Comparison of ENCODE assay signal across 8 cellular contexts in genomic region chr6:31815025-31815838, GRCh38. TPM values are rescaled to one million over a fixed set of nuclear protein-coding genes. Genes with fewer than 3 reads are reported as not detected.
DNase-seq lines count a peak whose midpoint lies in the region; ATAC-seq, FAIRE-seq and TF ChIP-seq lines count a peak whose summit lies in the region.

Gene HSPA1A (plus strand): TSS chr6:31815543. CDS start chr6:31815757, 214 bp downstream.
Gene HSPA1L (minus strand): TSS chr6:31815283. CDS start chr6:31811972, 3,311 bp downstream.

- H3K27me3 ChIP-seq in BLaER1 = peaks cover 34% of the 10 kb centered on the region
- H3K27me3 ChIP-seq in keratinocyte (ENCODE audit: control insufficient read depth, extremely low read depth, insufficient read depth, low read length) = no peaks in the 10 kb centered on the region
- no peaks in the 10 kb centered on the region for H3K27me3 ChIP-seq in small intestine (ENCODE audit: control insufficient read depth in 2 of 2, insufficient read depth in 2 of 2, low read length in 2 of 2)

- H3K9me3 ChIP-seq in BLaER1 (no peaks in the 10 kb centered on the region), keratinocyte (ENCODE audit: control insufficient read depth, low read depth, low read length) (no peaks in the 10 kb centered on the region), small intestine (ENCODE audit: control insufficient read depth, low read depth) (no peaks in the 10 kb centered on the region)

- H3K9ac ChIP-seq in BLaER1 (peak within 1 kb of the TSS; percentile 36), keratinocyte (ENCODE audit: control insufficient read depth, extremely low read depth, insufficient read depth, low read length) (peak within 1 kb of the TSS; percentile 69)

- 1 to 2% (median 1%) methylated on average over 53 to 56 of the region's 56 CpGs for WGBS in small intestine, 3 donors

- no peaks in the 10 kb centered on the region for H4K20me1 ChIP-seq in BLaER1
- H4K20me1 ChIP-seq in keratinocyte (ENCODE audit: control insufficient read depth, extremely low read depth, insufficient read depth, low read length) = no peaks in the 10 kb centered on the region

- dilution Hi-C loops in keratinocyte (cut with MboI; ENCODE audit: extremely low pct_ligation_motif_present, low sequenced_read_pairs) = no loop called here

- FAIRE-seq in keratinocyte (lab: Jason Lieb, UNC) (no peak), small intestine (lab: Jason Lieb, UNC) (no peak)

- H3K4me2 ChIP-seq in BLaER1 (peak within 1 kb of the TSS; percentile 81), keratinocyte (ENCODE audit: control insufficient read depth, extremely low read depth, insufficient read depth, low read depth, low read length) (peak within 1 kb of the TSS; percentile 85)

- no peak for TF ChIP-seq CTCF in keratinocyte (optimal IDR thresholded peaks at IDR 0.05 in 1 of 3, IDR thresholded peaks at IDR 0.05 in 1 of 3, conservative IDR thresholded peaks at IDR 0.05 in 1 of 3; ENCODE audit: extremely low read depth in 1 of 3, insufficient read depth in 2 of 3, low read length in 3 of 3)

- no peaks in the 10 kb centered on the region for H3K36me3 ChIP-seq in BLaER1
- no peaks in the 10 kb centered on the region for H3K36me3 ChIP-seq in keratinocyte (ENCODE audit: control insufficient read depth in 2 of 2, extremely low read depth in 1 of 2, insufficient read depth in 2 of 2, low read length in 2 of 2)
- H3K36me3 ChIP-seq in small intestine (ENCODE audit: control insufficient read depth in 2 of 2, insufficient read depth in 2 of 2, low read length in 2 of 2) = no peaks in the 10 kb centered on the region

- DNase-seq in GOT3 (lab: John Stamatoyannopoulos, UW) (peak; percentile 52), NCI-H2227 (lab: John Stamatoyannopoulos, UW; ENCODE audit: unreplicated experiment) (peak; percentile 99), cortex of kidney (lab: John Stamatoyannopoulos, UW) (peak; percentile 82), keratinocyte (ENCODE audit: low read depth, low spot score) (no peak), small intestine (peak; percentile 96)
- DNase-seq in activated CD4-positive, alpha-beta T cell treated with anti-CD3 and anti-CD28 coated beads for 4 hours = peak; percentile 48 to 55

- H2AFZ ChIP-seq in keratinocyte (ENCODE audit: control insufficient read depth, low read length) = peak within 1 kb of the TSS; percentile 70

- peaks cover 26% of the 10 kb centered on the region for H3K79me2 ChIP-seq in keratinocyte (ENCODE audit: control insufficient read depth, insufficient read depth, low read length)

- H3K4me1 ChIP-seq in BLaER1 = peaks cover 32% of the 10 kb centered on the region
- H3K4me1 ChIP-seq in keratinocyte (ENCODE audit: control insufficient read depth, extremely low read depth, insufficient read depth, low read length) = peaks cover 22% of the 10 kb centered on the region
- peaks cover 2 to 6% of the 10 kb centered on the region in 2 donors for H3K4me1 ChIP-seq in small intestine (ENCODE audit: control insufficient read depth in 2 of 2, insufficient read depth in 1 of 2, low read depth in 1 of 2, low read length in 1 of 2)

- H3K27ac ChIP-seq in BLaER1 (peak within 1 kb of the TSS; percentile 45; the same call in 1 of the 2 replicates), keratinocyte (ENCODE audit: control insufficient read depth, insufficient read depth, low read length) (peak within 1 kb of the TSS; percentile 84), small intestine (ENCODE audit: low read depth in 1 of 2, low read length in 1 of 2) (peak within 1 kb of the TSS; percentile 80 to 96)

- no peak for ATAC-seq in HG02610 (IDR thresholded peaks at IDR 0.05; ENCODE audit: unreplicated experiment)

- H3K4me3 ChIP-seq in BLaER1 (peak within 1 kb of the TSS; percentile 65), keratinocyte (ENCODE audit: control insufficient read depth in 2 of 3, extremely low read depth in 1 of 3, insufficient read depth in 2 of 3, low read depth in 1 of 3, low read length in 3 of 3) (peak within 1 kb of the TSS; percentile 48 to 71 (median 61)), small intestine (ENCODE audit: low read depth in 1 of 2, low read length in 2 of 2) (peak within 1 kb of the TSS; percentile 34 to 37)

- H3K9me1 ChIP-seq in keratinocyte (ENCODE audit: control insufficient read depth, extremely low read depth, insufficient read depth, low read length) = no peaks in the 10 kb centered on the region

RNA-seq across cellular contexts. Expression of gene HSPA1A, which starts in this region (rescaled TPM):
- 95.5 to 142 TPM (median 110 TPM) in 3 replicates for polyA plus RNA-seq in keratinocyte
- 543 TPM for polyA plus RNA-seq in keratinocyte (2011; ENCODE audit: low read depth)
- polyA plus RNA-seq in keratinocyte (2011; cell fraction: cytosol; rRNA removed) = 58.1 and 98.7 TPM in 2 replicates
- 269 and 283 TPM in 2 replicates for polyA plus RNA-seq in keratinocyte (2011; cell fraction: nucleus; rRNA removed)
- polyA plus RNA-seq in keratinocyte (2012; ENCODE audit: low replicate concordance) = 215 and 387 TPM in 2 replicates
- 56.7 to 205 TPM (median 64.7 TPM) in 3 replicates for polyA minus RNA-seq in keratinocyte
- 139 TPM for polyA minus RNA-seq in keratinocyte (2011; cell fraction: cytosol; rRNA and poly(A)+ RNA removed)
- 212 and 216 TPM in 2 replicates for polyA minus RNA-seq in keratinocyte (2011; cell fraction: nucleus; rRNA and poly(A)+ RNA removed)
- polyA plus RNA-seq in small intestine = 10 to 100 TPM in 2 of 3 donors, 1 to 10 TPM in 1; 9.7 to 36.4 (median 15.0) TPM

RNA-seq across cellular contexts. Expression of gene HSPA1L, which starts in this region (rescaled TPM):
- polyA plus RNA-seq in keratinocyte = 0.31 to 0.60 TPM (median 0.54 TPM) in 3 replicates
- polyA plus RNA-seq in keratinocyte (2011; ENCODE audit: low read depth) = 1.1 TPM
- 0.30 and 0.49 TPM in 2 replicates for polyA plus RNA-seq in keratinocyte (2011; cell fraction: cytosol; rRNA removed)
- 0.61 and 0.88 TPM in 2 replicates for polyA plus RNA-seq in keratinocyte (2011; cell fraction: nucleus; rRNA removed)
- polyA plus RNA-seq in keratinocyte (2012; ENCODE audit: low replicate concordance) = 0.47 and 0.97 TPM in 2 replicates
- polyA minus RNA-seq in keratinocyte = 0.35 to 0.82 TPM (median 0.73 TPM) in 3 replicates
- polyA minus RNA-seq in keratinocyte (2011; cell fraction: cytosol; rRNA and poly(A)+ RNA removed) = not detected
- polyA minus RNA-seq in keratinocyte (2011; cell fraction: nucleus; rRNA and poly(A)+ RNA removed) = 1.2 TPM in 1 of 2 replicates, not detected in the other
- 1 to 10 TPM in 1 of 3 donors, under 1 TPM in 2; 0.27 to 1.3 (median 0.94) TPM for polyA plus RNA-seq in small intestine
